In genomic region chr18:79210002-79210910, GRCh38 we compare ENCODE assay signal across 20 cellular contexts.
DNase-seq lines count a peak whose midpoint lies in the region; ATAC-seq, FAIRE-seq and TF ChIP-seq lines count a peak whose summit lies in the region.
"Had no signal": no experiment of that assay in that cellular context is flagged by ENCODE, and none has a peak within 500 bp of the region (broad histone marks: within the 10 kb centered on the region; RNA-seq: fewer than 3 reads in every experiment).

No MANE protein-coding gene starts in this region.

- no peak for DNase-seq in stimulated activated naive CD8-positive, alpha-beta T cell treated with anti-CD3 and anti-CD28 coated beads, Interleukin-15, Interleukin-2, amounts not matched to agents 100 U/mL and 50 U/mL, for 24 hours
- no peak for DNase-seq in stimulated activated naive CD8-positive, alpha-beta T cell treated with anti-CD3 and anti-CD28 coated beads, Interleukin-15, amount 100 ng/mL, for 72 hours
- DNase-seq in GM12878 (ENCODE audit: low read depth, low spot score) (no peak), HepG2 (ENCODE audit: low spot score) (no peak), upper lobe of right lung (no peak)
- DNase-seq in activated effector memory CD4-positive, alpha-beta T cell treated with Interleukin-2 at 50 U/mL for 16 hours = no peak
- DNase-seq in effector memory CD4-positive, alpha-beta T cell = no peak
- DNase-seq: DMS 273 treated with DMSO at 0.1 percent for 48 hours; GF-D8; NCI-H1105 treated with DMSO at 0.1 percent for 48 hours; NCI-H187 treated with DMSO at 0.1 percent for 48 hours; NCI-H526 treated with DMSO at 0.1 percent for 48 hours; NK-92 treated with Interleukin-12 subunit alpha and Interleukin-12 subunit beta, amount 100 ng/mL, for 24 hours; RPMI8226; SIG-M5 had no signal

- H3K4me1 ChIP-seq in GM12878 (ENCODE audit: control insufficient read depth, insufficient read depth, low read length) (no peaks in the 10 kb centered on the region), HepG2 (ENCODE audit: insufficient read depth, low read length) (peaks cover 18% of the 10 kb centered on the region), upper lobe of right lung (no peaks in the 10 kb centered on the region)
- H3K4me1 ChIP-seq in effector memory CD4-positive, alpha-beta T cell (ENCODE audit: control insufficient read depth, insufficient read depth, low read length, poor library complexity, severe bottlenecking) = no peaks in the 10 kb centered on the region
- H3K4me1 ChIP-seq: A549 had no signal

- WGBS in GM12878 (ENCODE audit: insufficient coverage, insufficient replicate concordance, low lambda C conversion rate, missing lambda C conversion rate) = 93% methylated on average over 16 of the region's 16 CpGs
- 100% methylated on average over 7 of the region's 16 CpGs for WGBS in HepG2 (ENCODE audit: low lambda C conversion rate)

- H4K20me1 ChIP-seq in GM12878 (ENCODE audit: control insufficient read depth, insufficient read depth) (no peaks in the 10 kb centered on the region), HepG2 (ENCODE audit: insufficient read depth, low read length) (no peaks in the 10 kb centered on the region)

- H3K9ac ChIP-seq in GM12878 (ENCODE audit: control insufficient read depth, insufficient read depth, low read length) (no peak overlapping the region), HepG2 (ENCODE audit: insufficient read depth, low read depth, low read length) (no peak overlapping the region)
- H3K9ac ChIP-seq: BLaER1 treated with 17β-estradiol and CSF1 and Interleukin-3, amounts not matched to agents 10 nM and 100 nM had no signal

- POLR2A ChIA-PET in GM12878 (lab: Charles Lee) = no interaction called here
- POLR2A ChIA-PET in HepG2 (lab: Yijun Ruan, JAX) = no interaction called here

- H3K27me3 Mint-ChIP-seq in stimulated activated naive CD8-positive, alpha-beta T cell treated with anti-CD3 and anti-CD28 coated beads, Interleukin-15, amount 100 ng/mL, for 72 hours = no peaks in the 10 kb centered on the region
- H3K27me3 Mint-ChIP-seq in stimulated activated memory B cell treated with anti-CD40 and anti-IgM and Interleukin-4, amounts not matched to agents 10 μg/mL and 1 μg/mL and 100 μg/mL, for 72 hours = no peaks in the 10 kb centered on the region

- FAIRE-seq in GM12878 (lab: Jason Lieb, UNC) (no peak), HepG2 (lab: Jason Lieb, UNC) (no peak)
- FAIRE-seq: A549, GM12892 had no signal

- CTCF ChIA-PET in GM12878 (lab: Yijun Ruan, JAX) = no interaction called here
- CTCF ChIA-PET in HepG2 (lab: Yijun Ruan, JAX; ENCODE audit: low intra/inter-chr PET ratio, low total read pairs) = no interaction called here

- TF ChIP-seq CTCF in GM12878 (IDR thresholded peaks at IDR 0.05 in 2 of 3, conservative IDR thresholded peaks at IDR 0.05 in 1 of 3; ENCODE audit: control insufficient read depth in 2 of 3, extremely low read depth in 1 of 3, insufficient read depth in 1 of 3, low read depth in 3 of 3, low read length in 3 of 3) (no peak), HepG2 (CRISPR knock-in tag; IDR thresholded peaks at IDR 0.05) (no peak), upper lobe of right lung (IDR thresholded peaks at IDR 0.05) (no peak)

- intact Hi-C loops in GM12878 (cut with micrococcal nuclease; ENCODE audit: unreplicated experiment) = no loop called here
- intact Hi-C loops in HepG2 (cut with micrococcal nuclease; ENCODE audit: unreplicated experiment) = no loop called here
- intact Hi-C loops in upper lobe of right lung (cut with DNase I) = no loop called here

- BruUV-seq in GM12878 (replicated peaks; lab: Mats Ljungman, UMichigan) (no TSS peak), HepG2 (replicated peaks; lab: Mats Ljungman, UMichigan) (no TSS peak)

- TF ChIP-seq RAD21 in GM12878 (IDR thresholded peaks at IDR 0.05; ENCODE audit: insufficient read depth, low read depth, low read length) (no peak), HepG2 (CRISPR knock-in tag; IDR thresholded peaks at IDR 0.05) (no peak)

- RAD21 ChIA-PET in GM12878 (lab: Charles Lee; ENCODE audit: unreplicated experiment) = no interaction called here

- no peaks in the 10 kb centered on the region for H3K4me1 Mint-ChIP-seq in stimulated activated naive CD8-positive, alpha-beta T cell treated with anti-CD3 and anti-CD28 coated beads, Interleukin-15, amount 100 ng/mL, for 72 hours
- no peaks in the 10 kb centered on the region for H3K4me1 Mint-ChIP-seq in stimulated activated memory B cell treated with anti-CD40 and anti-IgM and Interleukin-4, amounts not matched to agents 10 μg/mL and 1 μg/mL and 100 μg/mL, for 72 hours

- peaks cover 27% of the 10 kb centered on the region for H3K36me3 Mint-ChIP-seq in stimulated activated memory B cell treated with anti-CD40 and anti-IgM and Interleukin-4, amounts not matched to agents 10 μg/mL and 1 μg/mL and 100 μg/mL, for 72 hours

- H3K4me2 ChIP-seq in GM12878 (ENCODE audit: control insufficient read depth, insufficient read depth) (no peak overlapping the region), HepG2 (ENCODE audit: low read depth, low read length) (no peak overlapping the region)
- H3K4me2 ChIP-seq: A549; BLaER1 treated with 17β-estradiol and CSF1 and Interleukin-3, amounts not matched to agents 10 nM and 100 nM had no signal

- TF ChIP-seq EP300 in GM12878 (IDR thresholded peaks at IDR 0.05; ENCODE audit: borderline replicate concordance in 1 of 2, control insufficient read depth in 1 of 2, low read depth in 2 of 2, low read length in 2 of 2) = no peak
- no peak for TF ChIP-seq EP300 in HepG2 (IDR thresholded peaks at IDR 0.05; ENCODE audit: low read depth in 2 of 2, low read length in 2 of 2)
- TF ChIP-seq EP300 in HepG2 (CRISPR knock-in tag; IDR thresholded peaks at IDR 0.05; ENCODE audit: borderline replicate concordance) = no peak

- SMC1A ChIA-PET in GM12878 (lab: Charles Lee; ENCODE audit: uncharacterized antibody, unreplicated experiment) = no interaction called here

- peak; percentile 9 for ATAC-seq in stimulated activated naive CD8-positive, alpha-beta T cell treated with anti-CD3 and anti-CD28 coated beads, Interleukin-15, Interleukin-2, amounts not matched to agents 100 U/mL and 50 U/mL, for 24 hours
- ATAC-seq in stimulated activated naive CD8-positive, alpha-beta T cell treated with anti-CD3 and anti-CD28 coated beads, Interleukin-15, amount 100 ng/mL, for 72 hours = no peak
- ATAC-seq in GM12878 (no peak), HepG2 (no peak; the same call in 2 of the 3 replicates), upper lobe of right lung (peak; percentile 66)
- ATAC-seq in stimulated activated memory B cell treated with anti-CD40 and anti-IgM and Interleukin-4, amounts not matched to agents 10 μg/mL and 1 μg/mL and 100 μg/mL, for 72 hours = no peak
- ATAC-seq: A549, HCT116 had no signal

- TF ChIP-seq POLR2A in GM12878 (IDR thresholded peaks at IDR 0.05; ENCODE audit: low read depth, low read length) = no peak
- TF ChIP-seq POLR2A in HepG2 (IDR thresholded peaks at IDR 0.05; ENCODE audit: insufficient read depth in 1 of 2, low read depth in 2 of 2, low read length in 2 of 2) = no peak

- H2AFZ ChIP-seq in GM12878 (ENCODE audit: control insufficient read depth, low read depth, low read length) = no peak overlapping the region
- no peak overlapping the region for H2AFZ ChIP-seq in HepG2 (ENCODE audit: low read length)

- in situ Hi-C loops in GM12878 (cut with MboI) (no loop called here), HepG2 (cut with HindIII; ENCODE audit: extremely low pct_ligation_motif_present, low pct_unique_long_range_greater_than_20kb) (no loop called here)

- H3K9me3 ChIP-seq in GM12878 (replicated peaks; ENCODE audit: control insufficient read depth, insufficient read depth, low read length) (no peaks in the 10 kb centered on the region), HepG2 (ENCODE audit: low read length) (no peaks in the 10 kb centered on the region), upper lobe of right lung (no peaks in the 10 kb centered on the region)
- no peaks in the 10 kb centered on the region for H3K9me3 ChIP-seq in effector memory CD4-positive, alpha-beta T cell (ENCODE audit: control insufficient read depth, low read length)
- H3K9me3 ChIP-seq: A549; BLaER1 treated with 17β-estradiol and CSF1 and Interleukin-3, amounts not matched to agents 10 nM and 100 nM had no signal

- H3K4me3 Mint-ChIP-seq in stimulated activated naive CD8-positive, alpha-beta T cell treated with anti-CD3 and anti-CD28 coated beads, Interleukin-15, amount 100 ng/mL, for 72 hours = no peak overlapping the region
- H3K4me3 Mint-ChIP-seq in stimulated activated memory B cell treated with anti-CD40 and anti-IgM and Interleukin-4, amounts not matched to agents 10 μg/mL and 1 μg/mL and 100 μg/mL, for 72 hours = no peak overlapping the region

- no peaks in the 10 kb centered on the region for H3K27me3 ChIP-seq in GM12878 (replicated peaks in 1 of 2; ENCODE audit: control insufficient read depth in 2 of 2, insufficient read depth in 2 of 2, low read length in 1 of 2)
- no peaks in the 10 kb centered on the region for H3K27me3 ChIP-seq in HepG2 (ENCODE audit: control insufficient read depth in 1 of 2, insufficient read depth in 2 of 2, low read length in 2 of 2)
- no peaks in the 10 kb centered on the region for H3K27me3 ChIP-seq in upper lobe of right lung
- no peaks in the 10 kb centered on the region for H3K27me3 ChIP-seq in effector memory CD4-positive, alpha-beta T cell (replicated peaks; ENCODE audit: control insufficient read depth, insufficient read depth, low read length, poor library complexity, severe bottlenecking)
- H3K27me3 ChIP-seq: BLaER1 treated with 17β-estradiol and CSF1 and Interleukin-3, amounts not matched to agents 10 nM and 100 nM had no signal

- H3K4me3 ChIP-seq in GM12878 = no peak overlapping the region
- H3K4me3 ChIP-seq in HepG2 (replicated peaks in 1 of 3; ENCODE audit: insufficient read depth in 1 of 3, low read depth in 2 of 3, low read length in 3 of 3) = no peak overlapping the region
- no peak overlapping the region for H3K4me3 ChIP-seq in upper lobe of right lung
- H3K4me3 ChIP-seq in effector memory CD4-positive, alpha-beta T cell (ENCODE audit: insufficient read depth, low read depth, low read length, poor library complexity, severe bottlenecking) = no peak overlapping the region
- H3K4me3 ChIP-seq: A549; BLaER1 treated with 17β-estradiol and CSF1 and Interleukin-3, amounts not matched to agents 10 nM and 100 nM had no signal

- no peaks in the 10 kb centered on the region for H3K79me2 ChIP-seq in GM12878 (ENCODE audit: control insufficient read depth, insufficient read depth, low read length)
- no peaks in the 10 kb centered on the region for H3K79me2 ChIP-seq in HepG2 (ENCODE audit: insufficient read depth, low read length)

- H3K36me3 ChIP-seq in GM12878 (ENCODE audit: control insufficient read depth in 2 of 2, insufficient read depth in 2 of 2, low read length in 1 of 2) (peaks cover 0 to 6% of the 10 kb centered on the region in 2 experiments; a peak in 2 of 4 replicates), HepG2 (replicated peaks in 1 of 2; ENCODE audit: control insufficient read depth in 1 of 2, insufficient read depth in 2 of 2, low read length in 2 of 2) (peaks cover 0 to 9% of the 10 kb centered on the region in 2 experiments; a peak in 2 of 5 replicates), upper lobe of right lung (peaks cover 16% of the 10 kb centered on the region)
- H3K36me3 ChIP-seq in effector memory CD4-positive, alpha-beta T cell (ENCODE audit: control insufficient read depth, insufficient read depth, low read length) = peaks cover 13% of the 10 kb centered on the region

- H3K27ac Mint-ChIP-seq in stimulated activated naive CD8-positive, alpha-beta T cell treated with anti-CD3 and anti-CD28 coated beads, Interleukin-15, amount 100 ng/mL, for 72 hours = no peak overlapping the region
- no peak overlapping the region for H3K27ac Mint-ChIP-seq in stimulated activated memory B cell treated with anti-CD40 and anti-IgM and Interleukin-4, amounts not matched to agents 10 μg/mL and 1 μg/mL and 100 μg/mL, for 72 hours

- no peak overlapping the region for H3K27ac ChIP-seq in GM12878 (ENCODE audit: control insufficient read depth, insufficient read depth)
- H3K27ac ChIP-seq in HepG2 (ENCODE audit: extremely low read length, insufficient read depth, low read length) = no peak overlapping the region
- H3K27ac ChIP-seq in upper lobe of right lung = no peak overlapping the region
- no peak overlapping the region for H3K27ac ChIP-seq in effector memory CD4-positive, alpha-beta T cell (ENCODE audit: insufficient read depth, low read length, poor library complexity, severe bottlenecking)
- H3K27ac ChIP-seq: A549; BLaER1 treated with 17β-estradiol and CSF1 and Interleukin-3, amounts not matched to agents 10 nM and 100 nM had no signal

- H3K9me3 Mint-ChIP-seq in stimulated activated naive CD8-positive, alpha-beta T cell treated with anti-CD3 and anti-CD28 coated beads, Interleukin-15, amount 100 ng/mL, for 72 hours = no peaks in the 10 kb centered on the region
- no peaks in the 10 kb centered on the region for H3K9me3 Mint-ChIP-seq in stimulated activated memory B cell treated with anti-CD40 and anti-IgM and Interleukin-4, amounts not matched to agents 10 μg/mL and 1 μg/mL and 100 μg/mL, for 72 hours

Comparison
In these comparisons a context has a peak if more than half of its experiments do, and no peak if none do; other contexts are left out.
1. ATAC-seq: peak in stimulated activated naive CD8-positive, alpha-beta T cell treated with anti-CD3 and anti-CD28 coated beads, Interleukin-15, Interleukin-2, amounts not matched to agents 100 U/mL and 50 U/mL, for 24 hours (single experiment) and upper lobe of right lung (single experiment); none in stimulated activated naive CD8-positive, alpha-beta T cell treated with anti-CD3 and anti-CD28 coated beads, Interleukin-15, amount 100 ng/mL, for 72 hours (single experiment), GM12878 (single experiment), HepG2 (single experiment) and stimulated activated memory B cell treated with anti-CD40 and anti-IgM and Interleukin-4, amounts not matched to agents 10 μg/mL and 1 μg/mL and 100 μg/mL, for 72 hours (single experiment).